1 cellular context compared by ENCODE assay signal in genomic region chr13:75869981-75870380, GRCh38.
TF ChIP-seq lines count a peak whose summit lies in the region.

No MANE protein-coding gene starts in this region.

TF ChIP-seq in GM12878, 131 proteins besides CTCF, POLR2A, EP300 and RAD21 (continued from another document):
- TF ChIP-seq NFYA (IDR thresholded peaks at IDR 0.05; ENCODE audit: borderline replicate concordance, low read depth, low read length) (no peak), SRF (IDR thresholded peaks at IDR 0.05; ENCODE audit: low read depth in 2 of 2, low read length in 2 of 2) (no peak), RAD51 (IDR thresholded peaks at IDR 0.05) (no peak), CHD4 (IDR thresholded peaks at IDR 0.05) (no peak), ZBTB11 (CRISPR knock-in tag; IDR thresholded peaks at IDR 0.05) (no peak)
